In genomic region chr4:76148142-76148849, GRCh38 we compare ENCODE assay signal across 1 cellular context.
A peak's percentile ranks its signal among the peaks of the same experiment; 100 is the strongest.
TF ChIP-seq lines count a peak whose summit lies in the region.

NUP54 (minus strand) TSS chr4:76148397; CDS start chr4:76148374, 23 bp downstream.

TF ChIP-seq in WTC11, 78 proteins besides CTCF, POLR2A, EP300 and RAD21 (continued from another document and continues in another):
- TF ChIP-seq AFF4 (CRISPR knock-in tag; IDR thresholded peaks at IDR 0.05; ENCODE audit: borderline replicate concordance) = 0 out of 2 replicates have a peak, but pooled peaks have one; percentile 40
- no peak for TF ChIP-seq ZNF423 (CRISPR knock-in tag; IDR thresholded peaks at IDR 0.05)
- TF ChIP-seq GABPB1 (CRISPR knock-in tag; IDR thresholded peaks at IDR 0.05) = peak; percentile 88
- TF ChIP-seq SMAD3 (CRISPR knock-in tag; IDR thresholded peaks at IDR 0.05; ENCODE audit: borderline replicate concordance) = peak; percentile 44; the same call in 1 of the 2 replicates
- TF ChIP-seq SP1 (CRISPR knock-in tag; conservative IDR thresholded peaks at IDR 0.05) = peak; percentile 98
- no peak for TF ChIP-seq ZSCAN18 (CRISPR knock-in tag; IDR thresholded peaks at IDR 0.05)
- no peak for TF ChIP-seq JAZF1 (CRISPR knock-in tag; IDR thresholded peaks at IDR 0.05)
- peak; percentile 81; the same call in 1 of the 2 replicates for TF ChIP-seq ESRRA (CRISPR knock-in tag; IDR thresholded peaks at IDR 0.05; ENCODE audit: borderline replicate concordance)
- TF ChIP-seq E2F5 (CRISPR knock-in tag; IDR thresholded peaks at IDR 0.05) = peak; percentile 51; the same call in 1 of the 2 replicates
- TF ChIP-seq ZNF425 (CRISPR knock-in tag; conservative IDR thresholded peaks at IDR 0.05) = no peak
- peak; percentile 72; the same call in 1 of the 2 replicates for TF ChIP-seq RELA (CRISPR knock-in tag; IDR thresholded peaks at IDR 0.05; ENCODE audit: borderline replicate concordance)
- TF ChIP-seq NFYB (CRISPR knock-in tag; conservative IDR thresholded peaks at IDR 0.05; ENCODE audit: low read depth) = no peak
- TF ChIP-seq ZNF532 (CRISPR knock-in tag; IDR thresholded peaks at IDR 0.05; ENCODE audit: borderline replicate concordance) = peak; percentile 74; the same call in 1 of the 2 replicates
- TF ChIP-seq ETV6 (CRISPR knock-in tag; IDR thresholded peaks at IDR 0.05) = peak; percentile 70
- peak; percentile 89 for TF ChIP-seq TEAD1 (CRISPR knock-in tag; IDR thresholded peaks at IDR 0.05)
- TF ChIP-seq STAT6 (CRISPR knock-in tag; conservative IDR thresholded peaks at IDR 0.05; ENCODE audit: low read depth) = no peak
- no peak for TF ChIP-seq SOX15 (CRISPR knock-in tag; IDR thresholded peaks at IDR 0.05)
- TF ChIP-seq CBFB (CRISPR knock-in tag; IDR thresholded peaks at IDR 0.05; ENCODE audit: low read depth) = no peak
- TF ChIP-seq PREB (CRISPR knock-in tag; IDR thresholded peaks at IDR 0.05; ENCODE audit: borderline replicate concordance) = no peak
- TF ChIP-seq ZBTB43 (CRISPR knock-in tag; IDR thresholded peaks at IDR 0.05) = no peak
- peak; percentile 75; the same call in 1 of the 2 replicates for TF ChIP-seq ZNF232 (CRISPR knock-in tag; IDR thresholded peaks at IDR 0.05)
- TF ChIP-seq SMAD4 (CRISPR knock-in tag; IDR thresholded peaks at IDR 0.05) = no peak
- 0 out of 2 replicates have a peak, but pooled peaks have one; percentile 32 for TF ChIP-seq ZNF219 (CRISPR knock-in tag; IDR thresholded peaks at IDR 0.05; ENCODE audit: borderline replicate concordance)
- TF ChIP-seq FOXJ3 (CRISPR knock-in tag; IDR thresholded peaks at IDR 0.05; ENCODE audit: borderline replicate concordance) = no peak
- TF ChIP-seq PRDM15 (CRISPR knock-in tag; IDR thresholded peaks at IDR 0.05) = no peak
- TF ChIP-seq IRF1 (CRISPR knock-in tag; IDR thresholded peaks at IDR 0.05) = peak; percentile 48
- TF ChIP-seq ELF4 (CRISPR knock-in tag; IDR thresholded peaks at IDR 0.05; ENCODE audit: low read depth) = no peak
- no peak; the same call in 1 of the 2 replicates for TF ChIP-seq NFE2L1 (CRISPR knock-in tag; IDR thresholded peaks at IDR 0.05)
- peak; percentile 90 for TF ChIP-seq MAX (CRISPR knock-in tag; IDR thresholded peaks at IDR 0.05)
- no peak for TF ChIP-seq JUN (CRISPR knock-in tag; IDR thresholded peaks at IDR 0.05)
- TF ChIP-seq ZNF317 (CRISPR knock-in tag; IDR thresholded peaks at IDR 0.05; ENCODE audit: borderline replicate concordance, low read depth) = no peak
